In the genomic region with DNA sequence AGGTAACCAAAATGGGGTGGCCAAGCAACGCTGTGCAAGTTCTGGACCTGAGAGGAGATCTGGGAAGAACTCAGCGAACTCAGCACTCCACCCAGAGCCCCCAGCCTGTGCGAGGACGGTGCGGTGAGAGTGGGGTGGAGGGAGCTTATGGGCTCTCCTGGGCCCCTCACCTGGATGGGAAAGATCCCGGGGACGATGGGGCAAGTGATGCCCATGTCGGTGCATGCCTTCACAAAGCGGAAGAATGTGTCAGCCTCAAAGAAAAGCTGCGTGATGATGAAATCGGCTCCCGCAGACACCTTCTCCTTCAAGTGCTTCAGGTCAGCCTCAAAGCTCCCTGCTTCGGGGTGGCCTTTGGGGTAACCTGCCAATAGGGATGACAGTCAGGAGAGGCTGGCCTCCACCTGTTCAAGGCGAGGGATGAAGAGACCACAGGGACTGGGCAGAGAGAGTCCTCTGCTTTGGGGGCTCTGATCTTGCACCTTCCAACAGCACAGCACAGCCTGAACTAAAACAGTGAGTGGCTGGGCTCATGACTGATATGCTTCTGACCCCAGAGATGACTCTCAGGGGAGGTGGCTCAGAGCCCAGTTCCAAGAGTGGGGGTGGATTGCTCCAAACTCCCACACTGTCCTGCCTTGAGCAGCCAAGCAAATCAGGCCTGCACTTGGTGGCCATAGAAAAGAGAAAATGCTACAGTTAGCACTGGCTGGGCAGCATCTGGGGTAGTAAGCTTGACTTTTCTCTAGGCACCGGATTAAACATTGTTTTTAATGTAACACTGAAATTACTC, we compare ENCODE assay signal across 1 cellular context.
A peak's percentile ranks its signal among the peaks of the same experiment; 100 is the strongest.
TF ChIP-seq lines count a peak whose summit lies in the region.

No MANE protein-coding gene starts in this region.

TF ChIP-seq in K562, 482 proteins besides CTCF, POLR2A, EP300 and RAD21 (continued from another document and continues in another):
- no peak for TF ChIP-seq CHD4 (IDR thresholded peaks at IDR 0.05; ENCODE audit: insufficient read depth, insufficient replicate concordance, low read depth, low read length, poor library complexity, severe bottlenecking)
- TF ChIP-seq CXXC5 (CRISPR knock-in tag; IDR thresholded peaks at IDR 0.05): peak; percentile 58
- TF ChIP-seq SRSF7 (optimal IDR thresholded peaks at IDR 0.05; ENCODE audit: low read depth, low read length): no peak
- TF ChIP-seq ZNF347 (CRISPR knock-in tag; IDR thresholded peaks at IDR 0.05; ENCODE audit: low read depth): no peak
- TF ChIP-seq PHB2 (IDR thresholded peaks at IDR 0.05; ENCODE audit: low read depth): no peak
- TF ChIP-seq, protein P1, sequence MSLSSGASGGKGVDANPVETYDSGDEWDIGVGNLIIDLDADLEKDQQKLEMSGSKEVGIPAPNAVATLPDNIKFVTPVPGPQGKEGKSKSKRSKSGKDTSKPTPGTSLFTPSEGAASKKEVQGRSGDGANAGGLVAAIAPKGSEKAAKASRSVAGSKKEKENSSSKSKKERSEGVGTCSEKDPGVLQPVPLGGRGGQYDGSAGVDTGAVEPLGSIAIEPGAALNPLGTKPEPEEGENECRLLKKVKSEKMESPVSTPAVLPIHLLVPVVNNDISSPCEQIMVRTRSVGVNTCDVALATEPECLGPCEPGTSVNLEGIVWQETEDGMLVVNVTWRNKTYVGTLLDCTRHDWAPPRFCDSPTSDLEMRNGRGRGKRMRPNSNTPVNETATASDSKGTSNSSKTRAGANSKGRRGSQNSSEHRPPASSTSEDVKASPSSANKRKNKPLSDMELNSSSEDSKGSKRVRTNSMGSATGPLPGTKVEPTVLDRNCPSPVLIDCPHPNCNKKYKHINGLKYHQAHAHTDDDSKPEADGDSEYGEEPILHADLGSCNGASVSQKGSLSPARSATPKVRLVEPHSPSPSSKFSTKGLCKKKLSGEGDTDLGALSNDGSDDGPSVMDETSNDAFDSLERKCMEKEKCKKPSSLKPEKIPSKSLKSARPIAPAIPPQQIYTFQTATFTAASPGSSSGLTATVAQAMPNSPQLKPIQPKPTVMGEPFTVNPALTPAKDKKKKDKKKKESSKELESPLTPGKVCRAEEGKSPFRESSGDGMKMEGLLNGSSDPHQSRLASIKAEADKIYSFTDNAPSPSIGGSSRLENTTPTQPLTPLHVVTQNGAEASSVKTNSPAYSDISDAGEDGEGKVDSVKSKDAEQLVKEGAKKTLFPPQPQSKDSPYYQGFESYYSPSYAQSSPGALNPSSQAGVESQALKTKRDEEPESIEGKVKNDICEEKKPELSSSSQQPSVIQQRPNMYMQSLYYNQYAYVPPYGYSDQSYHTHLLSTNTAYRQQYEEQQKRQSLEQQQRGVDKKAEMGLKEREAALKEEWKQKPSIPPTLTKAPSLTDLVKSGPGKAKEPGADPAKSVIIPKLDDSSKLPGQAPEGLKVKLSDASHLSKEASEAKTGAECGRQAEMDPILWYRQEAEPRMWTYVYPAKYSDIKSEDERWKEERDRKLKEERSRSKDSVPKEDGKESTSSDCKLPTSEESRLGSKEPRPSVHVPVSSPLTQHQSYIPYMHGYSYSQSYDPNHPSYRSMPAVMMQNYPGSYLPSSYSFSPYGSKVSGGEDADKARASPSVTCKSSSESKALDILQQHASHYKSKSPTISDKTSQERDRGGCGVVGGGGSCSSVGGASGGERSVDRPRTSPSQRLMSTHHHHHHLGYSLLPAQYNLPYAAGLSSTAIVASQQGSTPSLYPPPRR (CRISPR knock-in tag; IDR thresholded peaks at IDR 0.05; ENCODE audit: borderline replicate concordance): no peak
- TF ChIP-seq, protein P2, sequence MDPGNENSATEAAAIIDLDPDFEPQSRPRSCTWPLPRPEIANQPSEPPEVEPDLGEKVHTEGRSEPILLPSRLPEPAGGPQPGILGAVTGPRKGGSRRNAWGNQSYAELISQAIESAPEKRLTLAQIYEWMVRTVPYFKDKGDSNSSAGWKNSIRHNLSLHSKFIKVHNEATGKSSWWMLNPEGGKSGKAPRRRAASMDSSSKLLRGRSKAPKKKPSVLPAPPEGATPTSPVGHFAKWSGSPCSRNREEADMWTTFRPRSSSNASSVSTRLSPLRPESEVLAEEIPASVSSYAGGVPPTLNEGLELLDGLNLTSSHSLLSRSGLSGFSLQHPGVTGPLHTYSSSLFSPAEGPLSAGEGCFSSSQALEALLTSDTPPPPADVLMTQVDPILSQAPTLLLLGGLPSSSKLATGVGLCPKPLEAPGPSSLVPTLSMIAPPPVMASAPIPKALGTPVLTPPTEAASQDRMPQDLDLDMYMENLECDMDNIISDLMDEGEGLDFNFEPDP (CRISPR knock-in tag; IDR thresholded peaks at IDR 0.05): no peak
- no peak for TF ChIP-seq ZNF232 (CRISPR knock-in tag; IDR thresholded peaks at IDR 0.05)
- TF ChIP-seq PHF8 (IDR thresholded peaks at IDR 0.05; ENCODE audit: borderline replicate concordance, low read length): peak; percentile 46; the same call in 1 of the 2 replicates
- TF ChIP-seq RBM22 (IDR thresholded peaks at IDR 0.05; ENCODE audit: low read depth, low read length, poor library complexity, severe bottlenecking): no peak
- TF ChIP-seq HDAC1 (IDR thresholded peaks at IDR 0.05): peak in 1 of 2 experiments; percentile 50; a peak in 2 of 4 replicates
- no peak for TF ChIP-seq HCFC1 (IDR thresholded peaks at IDR 0.05; ENCODE audit: low read depth, low read length)
- no peak for TF ChIP-seq ZBED1 (IDR thresholded peaks at IDR 0.05)
- no peak for TF ChIP-seq NCOR1 (IDR thresholded peaks at IDR 0.05)
- no peak for TF ChIP-seq EZH2 (IDR thresholded peaks at IDR 0.05; ENCODE audit: borderline replicate concordance, low read depth, low read length)
- 0 out of 2 replicates have a peak, but pooled peaks have one; percentile 23 for TF ChIP-seq KLF16 (IDR thresholded peaks at IDR 0.05)
- peak; percentile 40 for TF ChIP-seq MTA3 (IDR thresholded peaks at IDR 0.05; ENCODE audit: borderline replicate concordance)
- TF ChIP-seq, protein P3, sequence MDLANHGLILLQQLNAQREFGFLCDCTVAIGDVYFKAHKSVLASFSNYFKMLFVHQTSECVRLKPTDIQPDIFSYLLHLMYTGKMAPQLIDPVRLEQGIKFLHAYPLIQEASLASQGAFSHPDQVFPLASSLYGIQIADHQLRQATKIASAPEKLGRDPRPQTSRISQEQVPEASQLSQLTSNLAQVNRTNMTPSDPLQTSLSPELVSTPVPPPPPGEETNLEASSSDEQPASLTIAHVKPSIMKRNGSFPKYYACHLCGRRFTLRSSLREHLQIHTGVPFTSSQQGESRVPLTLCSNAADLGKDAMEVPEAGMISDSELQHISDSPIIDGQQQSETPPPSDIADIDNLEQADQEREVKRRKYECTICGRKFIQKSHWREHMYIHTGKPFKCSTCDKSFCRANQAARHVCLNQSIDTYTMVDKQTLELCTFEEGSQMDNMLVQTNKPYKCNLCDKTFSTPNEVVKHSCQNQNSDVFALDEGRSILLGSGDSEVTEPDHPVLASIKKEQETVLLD (IDR thresholded peaks at IDR 0.05): peak; percentile 41; the same call in 1 of the 2 replicates
- TF ChIP-seq PCBP2 (IDR thresholded peaks at IDR 0.05; ENCODE audit: low read depth, low read length, poor library complexity, severe bottlenecking): no peak
- TF ChIP-seq MYNN (IDR thresholded peaks at IDR 0.05): no peak
- TF ChIP-seq MYNN (CRISPR knock-in tag; IDR thresholded peaks at IDR 0.05): no peak
- TF ChIP-seq NUFIP1 (IDR thresholded peaks at IDR 0.05; ENCODE audit: partially characterized antibody): no peak
- no peak for TF ChIP-seq U2AF2 (optimal IDR thresholded peaks at IDR 0.05; ENCODE audit: low read depth, low read length)
- TF ChIP-seq, protein P4, sequence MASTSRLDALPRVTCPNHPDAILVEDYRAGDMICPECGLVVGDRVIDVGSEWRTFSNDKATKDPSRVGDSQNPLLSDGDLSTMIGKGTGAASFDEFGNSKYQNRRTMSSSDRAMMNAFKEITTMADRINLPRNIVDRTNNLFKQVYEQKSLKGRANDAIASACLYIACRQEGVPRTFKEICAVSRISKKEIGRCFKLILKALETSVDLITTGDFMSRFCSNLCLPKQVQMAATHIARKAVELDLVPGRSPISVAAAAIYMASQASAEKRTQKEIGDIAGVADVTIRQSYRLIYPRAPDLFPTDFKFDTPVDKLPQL (IDR thresholded peaks at IDR 0.05; ENCODE audit: extremely low read depth, insufficient read length): no peak
- TF ChIP-seq NR4A1 (CRISPR knock-in tag; IDR thresholded peaks at IDR 0.05): no peak
- 0 out of 2 replicates have a peak, but pooled peaks have one; percentile 14 for TF ChIP-seq NR4A1 (tag; IDR thresholded peaks at IDR 0.05)
- TF ChIP-seq SMAD3 (CRISPR knock-in tag; conservative IDR thresholded peaks at IDR 0.05): peak; percentile 70; the same call in 1 of the 2 replicates
- peak; percentile 11; the same call in 1 of the 2 replicates for TF ChIP-seq TAF7 (tag; IDR thresholded peaks at IDR 0.05)
- TF ChIP-seq MTA2 (IDR thresholded peaks at IDR 0.05; ENCODE audit: low read depth): 0 out of 2 replicates have a peak, but pooled peaks have one; percentile 7
- TF ChIP-seq KLF13 (tag; IDR thresholded peaks at IDR 0.05; ENCODE audit: borderline replicate concordance, low read depth): no peak
- TF ChIP-seq, protein P5, sequence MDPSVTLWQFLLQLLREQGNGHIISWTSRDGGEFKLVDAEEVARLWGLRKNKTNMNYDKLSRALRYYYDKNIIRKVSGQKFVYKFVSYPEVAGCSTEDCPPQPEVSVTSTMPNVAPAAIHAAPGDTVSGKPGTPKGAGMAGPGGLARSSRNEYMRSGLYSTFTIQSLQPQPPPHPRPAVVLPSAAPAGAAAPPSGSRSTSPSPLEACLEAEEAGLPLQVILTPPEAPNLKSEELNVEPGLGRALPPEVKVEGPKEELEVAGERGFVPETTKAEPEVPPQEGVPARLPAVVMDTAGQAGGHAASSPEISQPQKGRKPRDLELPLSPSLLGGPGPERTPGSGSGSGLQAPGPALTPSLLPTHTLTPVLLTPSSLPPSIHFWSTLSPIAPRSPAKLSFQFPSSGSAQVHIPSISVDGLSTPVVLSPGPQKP (CRISPR knock-in tag; IDR thresholded peaks at IDR 0.05): no peak
- peak; percentile 66 for TF ChIP-seq ERF (CRISPR knock-in tag; IDR thresholded peaks at IDR 0.05)
- TF ChIP-seq SLC30A9 (CRISPR knock-in tag; IDR thresholded peaks at IDR 0.05): no peak
- no peak for TF ChIP-seq ZC3H11A (IDR thresholded peaks at IDR 0.05; ENCODE audit: low read depth, low read length)
- TF ChIP-seq KDM4B (IDR thresholded peaks at IDR 0.05; ENCODE audit: borderline replicate concordance in 2 of 2, low read depth in 1 of 2): no peak
- no peak; the same call in 1 of the 2 replicates for TF ChIP-seq NCOA1 (IDR thresholded peaks at IDR 0.05; ENCODE audit: low read depth)
- no peak for TF ChIP-seq RHOXF2B (CRISPR knock-in tag; conservative IDR thresholded peaks at IDR 0.05)
- TF ChIP-seq HMG20A (CRISPR knock-in tag; conservative IDR thresholded peaks at IDR 0.05): no peak
- TF ChIP-seq ZNF134 (CRISPR knock-in tag; conservative IDR thresholded peaks at IDR 0.05): 0 out of 2 replicates have a peak, but pooled peaks have one; percentile 35
- no peak for TF ChIP-seq CCNT2 (IDR thresholded peaks at IDR 0.05; ENCODE audit: borderline replicate concordance, extremely low read depth, insufficient read length, low read depth, low read length)
- no peak for TF ChIP-seq PRPF4 (IDR thresholded peaks at IDR 0.05; ENCODE audit: insufficient read depth, low read depth, low read length, poor library complexity, severe bottlenecking)
- 0 out of 2 replicates have a peak, but pooled peaks have one; percentile 26 for TF ChIP-seq ZNF57 (CRISPR knock-in tag; IDR thresholded peaks at IDR 0.05)
- TF ChIP-seq ZSCAN32 (CRISPR knock-in tag; IDR thresholded peaks at IDR 0.05): 0 out of 2 replicates have a peak, but pooled peaks have one; percentile 39
- TF ChIP-seq JUN (IDR thresholded peaks at IDR 0.05; ENCODE audit: borderline replicate concordance, low read depth, low read length): no peak
- no peak; the same call in 1 of the 2 replicates for TF ChIP-seq JUN (CRISPR knock-in tag; IDR thresholded peaks at IDR 0.05; ENCODE audit: borderline replicate concordance)
- TF ChIP-seq ZNF12 (CRISPR knock-in tag; IDR thresholded peaks at IDR 0.05): 0 out of 2 replicates have a peak, but pooled peaks have one; percentile 50
- TF ChIP-seq ZFP1 (CRISPR knock-in tag; IDR thresholded peaks at IDR 0.05): peak; percentile 58; the same call in 1 of the 2 replicates
- 0 out of 2 replicates have a peak, but pooled peaks have one; percentile 7 for TF ChIP-seq ELF1 (tag; IDR thresholded peaks at IDR 0.05)
- peak; percentile 50 to 63; a peak in 3 of 4 replicates for TF ChIP-seq NRF1 (conservative IDR thresholded peaks at IDR 0.05 in 1 of 2, IDR thresholded peaks at IDR 0.05 in 1 of 2)
- TF ChIP-seq OTX1 (CRISPR knock-in tag; IDR thresholded peaks at IDR 0.05): no peak
- TF ChIP-seq SMAD1 (IDR thresholded peaks at IDR 0.05; ENCODE audit: low read depth, low read length, partially characterized antibody): no peak
- no peak for TF ChIP-seq MCM5 (IDR thresholded peaks at IDR 0.05; ENCODE audit: low read depth)
- TF ChIP-seq PURB (CRISPR knock-in tag; IDR thresholded peaks at IDR 0.05; ENCODE audit: low read depth): no peak
- peak; percentile 68 for TF ChIP-seq POLR2G (IDR thresholded peaks at IDR 0.05; ENCODE audit: low read depth, low read length)
- TF ChIP-seq ZNF143 (CRISPR knock-in tag; IDR thresholded peaks at IDR 0.05): no peak
- TF ChIP-seq NR2C2 (CRISPR knock-in tag; IDR thresholded peaks at IDR 0.05): no peak
- peak; percentile 65 for TF ChIP-seq NR2C2 (tag; IDR thresholded peaks at IDR 0.05)
- no peak for TF ChIP-seq CAMTA2 (CRISPR knock-in tag; conservative IDR thresholded peaks at IDR 0.05)
- TF ChIP-seq NFIX (CRISPR knock-in tag; IDR thresholded peaks at IDR 0.05; ENCODE audit: low read depth): no peak
- TF ChIP-seq ARID1B (IDR thresholded peaks at IDR 0.05): no peak
- TF ChIP-seq, protein P6, sequence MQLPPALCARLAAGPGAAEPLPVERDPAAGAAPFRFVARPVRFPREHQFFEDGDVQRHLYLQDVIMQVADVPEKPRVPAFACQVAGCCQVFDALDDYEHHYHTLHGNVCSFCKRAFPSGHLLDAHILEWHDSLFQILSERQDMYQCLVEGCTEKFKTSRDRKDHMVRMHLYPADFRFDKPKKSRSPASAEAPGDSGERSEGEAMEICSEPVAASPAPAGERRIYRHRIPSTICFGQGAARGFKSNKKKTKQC (CRISPR knock-in tag; IDR thresholded peaks at IDR 0.05): no peak
- peak; percentile 23; the same call in 1 of the 2 replicates for TF ChIP-seq ATF7 (IDR thresholded peaks at IDR 0.05)
- TF ChIP-seq MTF1 (CRISPR knock-in tag; IDR thresholded peaks at IDR 0.05; ENCODE audit: borderline replicate concordance): no peak
- no peak for TF ChIP-seq NR3C1 (CRISPR knock-in tag; IDR thresholded peaks at IDR 0.05)
- TF ChIP-seq ZNF239 (CRISPR knock-in tag; IDR thresholded peaks at IDR 0.05): no peak; the same call in 1 of the 2 replicates
- TF ChIP-seq BHLHE40 (IDR thresholded peaks at IDR 0.05; ENCODE audit: low read length): no peak
- TF ChIP-seq ZNF354B (CRISPR knock-in tag; IDR thresholded peaks at IDR 0.05): peak; percentile 65; the same call in 1 of the 2 replicates
- no peak for TF ChIP-seq PHF21A (IDR thresholded peaks at IDR 0.05; ENCODE audit: borderline replicate concordance, low read depth)
